ENCODE assay signal across 8 cellular contexts in genomic region chr6:104859225-104860146, GRCh38. TPM values are rescaled to one million over a fixed set of nuclear protein-coding genes. Genes with fewer than 3 reads are reported as not detected.
DNase-seq lines count a peak whose midpoint lies in the region; TF ChIP-seq lines count a peak whose summit lies in the region.

Gene HACE1 (minus strand): TSS chr6:104859919. CDS start chr6:104859642, 277 bp downstream.

- 0 out of 4 replicates have a peak, but pooled peaks of 1 of the 2 experiments have one; percentile 24 for TF ChIP-seq EP300 in SK-N-SH (IDR thresholded peaks at IDR 0.05; ENCODE audit: borderline replicate concordance in 1 of 2, low read depth in 1 of 2, low read length in 1 of 2)
- TF ChIP-seq EP300 in ovary (IDR thresholded peaks at IDR 0.05), result no peak

- peaks cover 26% of the 10 kb centered on the region for H3K4me1 Mint-ChIP-seq in HFFc6 (ENCODE audit: low read depth)
- peaks cover 27% of the 10 kb centered on the region for H3K4me1 Mint-ChIP-seq in activated naive CD4-positive, alpha-beta T cell treated with anti-CD3 and anti-CD28 coated beads, Interleukin-2, amount 50 U/mL, for 24 hours

- peak within 1 kb of the TSS; percentile 91 for H3K4me2 ChIP-seq in SK-N-SH

- H3K9me3 ChIP-seq in SK-N-SH (no peaks in the 10 kb centered on the region), ovary (no peaks in the 10 kb centered on the region), thyroid gland (no peaks in the 10 kb centered on the region)

- CTCF ChIA-PET in GM10248 (lab: Yijun Ruan, JAX), result interaction anchor here (0.7 to 2.3 kb wide), 7 partner anchors 8 to 70 kb away, joined by 3 to 5 read pairs (median 3); no protein-coding TSS in a partner anchor
- CTCF ChIA-PET in SK-N-SH (lab: Yijun Ruan, JAX), result interaction anchor here (3.0 kb wide), 1 partner anchor 218 kb away, joined by 14 read pairs; no protein-coding TSS in a partner anchor

- peaks cover 34% of the 10 kb centered on the region for H3K79me2 ChIP-seq in SK-N-SH (ENCODE audit: insufficient read depth)

- TF ChIP-seq POLR2A in ovary (IDR thresholded peaks at IDR 0.05) (peak; percentile 50), thyroid gland (IDR thresholded peaks at IDR 0.05) (peak in 1 of 2 donors; percentile 74)

- no peaks in the 10 kb centered on the region for H3F3A ChIP-seq in SK-N-SH (replicated peaks; ENCODE audit: insufficient read depth)

- TF ChIP-seq RAD21 in SK-N-SH (IDR thresholded peaks at IDR 0.05; ENCODE audit: low read length), result no peak

- H3K27me3 ChIP-seq in SK-N-SH (ENCODE audit: insufficient read depth) (no peaks in the 10 kb centered on the region; the same call in 1 of the 2 replicates), ovary (no peaks in the 10 kb centered on the region), thyroid gland (no peaks in the 10 kb centered on the region)

- peak within 1 kb of the TSS; percentile 82 for H3K27ac Mint-ChIP-seq in HFFc6
- peak within 1 kb of the TSS; percentile 86 for H3K27ac Mint-ChIP-seq in activated naive CD4-positive, alpha-beta T cell treated with anti-CD3 and anti-CD28 coated beads, Interleukin-2, amount 50 U/mL, for 24 hours

- TF ChIP-seq CTCF in GM10248 (IDR thresholded peaks at IDR 0.05; ENCODE audit: control extremely low read depth, extremely low read depth, low read depth, missing control alignments) (no peak), HFFc6 (IDR thresholded peaks at IDR 0.05) (peak; percentile 49), SK-N-SH (IDR thresholded peaks at IDR 0.05) (peak; percentile 32), ovary (IDR thresholded peaks at IDR 0.05) (peak in 1 of 3 donors; percentile 41), thyroid gland (IDR thresholded peaks at IDR 0.05) (peak in 3 of 6 experiments; percentile 12 to 24 (median 21))

- H3K36me3 ChIP-seq in SK-N-SH (replicated peaks in 1 of 2; ENCODE audit: control insufficient read depth in 1 of 2, insufficient read depth in 2 of 2, low read length in 1 of 2) (no peaks in the 10 kb centered on the region), ovary (no peaks in the 10 kb centered on the region), thyroid gland (no peaks in the 10 kb centered on the region)

- POLR2A ChIA-PET in GM10248 (lab: Yijun Ruan, JAX) (no interaction called here), SK-N-SH (lab: Yijun Ruan, JAX) (interaction anchor here (0.6 to 1.4 kb wide), 4 partner anchors 9 to 81 kb away, joined by 3 to 6 read pairs (median 4); no protein-coding TSS in a partner anchor)

- H3K27ac ChIP-seq in SK-N-SH (ENCODE audit: low read depth in 2 of 2, low read length in 1 of 2) (peak within 1 kb of the TSS; percentile 37 to 81; a peak in 3 of 4 replicates), ovary (peak within 1 kb of the TSS; percentile 11 to 66), thyroid gland (peak within 1 kb of the TSS in 2 of 3 donors; percentile 53 to 58)

- intact Hi-C loops in head of caudate nucleus (cut with DNase I) (no loop called here), ovary (cut with DNase I) (no loop called here), thyroid gland (cut with DNase I) (no loop called here)

- DNase-seq in GM10248 (ENCODE audit: extremely low spot score) (peak; percentile 94), HFFc6 (peak; percentile 78), NAMALWA (ENCODE audit: low spot score) (peak; percentile 90), SK-N-SH (peak; percentile 96), head of caudate nucleus (peak; percentile 82 to 97 (median 94)), ovary (peak; percentile 85 to 91 (median 90)), thyroid gland (peak; percentile 85 to 90)

- under 1% methylated on average over 39 of the region's 89 CpGs for WGBS in SK-N-SH (ENCODE audit: low lambda C conversion rate)
- WGBS in ovary, 3 donors, result 0 to 1% (median 0%) methylated on average over 85 to 89 of the region's 89 CpGs
- WGBS in thyroid gland, 2 donors, result 0 to 1% methylated on average over 29 to 57 of the region's 89 CpGs

- peak within 1 kb of the TSS; percentile 94 for H3K4me3 Mint-ChIP-seq in HFFc6
- H3K4me3 Mint-ChIP-seq in activated naive CD4-positive, alpha-beta T cell treated with anti-CD3 and anti-CD28 coated beads, Interleukin-2, amount 50 U/mL, for 24 hours, result peak within 1 kb of the TSS; percentile 94

- peak within 1 kb of the TSS; percentile 72 for H3K9ac ChIP-seq in SK-N-SH

- no peaks in the 10 kb centered on the region for H3K36me3 Mint-ChIP-seq in HFFc6 (ENCODE audit: low read depth)
- no peaks in the 10 kb centered on the region for H3K36me3 Mint-ChIP-seq in activated naive CD4-positive, alpha-beta T cell treated with anti-CD3 and anti-CD28 coated beads, Interleukin-2, amount 50 U/mL, for 24 hours

- peak within 1 kb of the TSS; percentile 95 for H2AFZ ChIP-seq in SK-N-SH (ENCODE audit: low read depth)

- no peaks in the 10 kb centered on the region for H4K20me1 ChIP-seq in SK-N-SH (ENCODE audit: insufficient read depth)

- peak within 1 kb of the TSS; percentile 76 to 96 for H3K4me3 ChIP-seq in SK-N-SH (ENCODE audit: low read depth in 2 of 2, low read length in 1 of 2)
- H3K4me3 ChIP-seq in ovary, result peak within 1 kb of the TSS; percentile 89
- peak within 1 kb of the TSS; percentile 64 to 99 (median 93) for H3K4me3 ChIP-seq in thyroid gland (replicated peaks in 1 of 3)

- peaks cover 5% of the 10 kb centered on the region for H3K27me3 Mint-ChIP-seq in HFFc6 (ENCODE audit: insufficient read depth)
- H3K27me3 Mint-ChIP-seq in activated naive CD4-positive, alpha-beta T cell treated with anti-CD3 and anti-CD28 coated beads, Interleukin-2, amount 50 U/mL, for 24 hours, result peaks cover 2% of the 10 kb centered on the region

- H3K4me1 ChIP-seq in SK-N-SH (ENCODE audit: control insufficient read depth in 1 of 2, insufficient read depth in 2 of 2, low read depth in 1 of 2, low read length in 1 of 2) (peaks cover 0 to 2% of the 10 kb centered on the region in 2 experiments; a peak in 1 of 4 replicates), ovary (ENCODE audit: insufficient read depth) (peaks cover 2% of the 10 kb centered on the region), thyroid gland (peaks cover 4 to 5% of the 10 kb centered on the region in 2 donors)

- H3K9me2 ChIP-seq in SK-N-SH, result no peaks in the 10 kb centered on the region

- H3K9me3 Mint-ChIP-seq in HFFc6, result no peaks in the 10 kb centered on the region
- no peaks in the 10 kb centered on the region for H3K9me3 Mint-ChIP-seq in activated naive CD4-positive, alpha-beta T cell treated with anti-CD3 and anti-CD28 coated beads, Interleukin-2, amount 50 U/mL, for 24 hours

TF ChIP-seq in SK-N-SH, 30 proteins besides CTCF, POLR2A, EP300 and RAD21 (continues in another document):
- TF ChIP-seq, protein P1, sequence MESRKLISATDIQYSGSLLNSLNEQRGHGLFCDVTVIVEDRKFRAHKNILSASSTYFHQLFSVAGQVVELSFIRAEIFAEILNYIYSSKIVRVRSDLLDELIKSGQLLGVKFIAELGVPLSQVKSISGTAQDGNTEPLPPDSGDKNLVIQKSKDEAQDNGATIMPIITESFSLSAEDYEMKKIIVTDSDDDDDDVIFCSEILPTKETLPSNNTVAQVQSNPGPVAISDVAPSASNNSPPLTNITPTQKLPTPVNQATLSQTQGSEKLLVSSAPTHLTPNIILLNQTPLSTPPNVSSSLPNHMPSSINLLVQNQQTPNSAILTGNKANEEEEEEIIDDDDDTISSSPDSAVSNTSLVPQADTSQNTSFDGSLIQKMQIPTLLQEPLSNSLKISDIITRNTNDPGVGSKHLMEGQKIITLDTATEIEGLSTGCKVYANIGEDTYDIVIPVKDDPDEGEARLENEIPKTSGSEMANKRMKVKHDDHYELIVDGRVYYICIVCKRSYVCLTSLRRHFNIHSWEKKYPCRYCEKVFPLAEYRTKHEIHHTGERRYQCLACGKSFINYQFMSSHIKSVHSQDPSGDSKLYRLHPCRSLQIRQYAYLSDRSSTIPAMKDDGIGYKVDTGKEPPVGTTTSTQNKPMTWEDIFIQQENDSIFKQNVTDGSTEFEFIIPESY (IDR thresholded peaks at IDR 0.05; ENCODE audit: borderline replicate concordance, low read depth), result peak; percentile 53; the same call in 1 of the 2 replicates
- TF ChIP-seq ELF1 (IDR thresholded peaks at IDR 0.05), result no peak; the same call in 1 of the 2 replicates
- TF ChIP-seq, protein P2, sequence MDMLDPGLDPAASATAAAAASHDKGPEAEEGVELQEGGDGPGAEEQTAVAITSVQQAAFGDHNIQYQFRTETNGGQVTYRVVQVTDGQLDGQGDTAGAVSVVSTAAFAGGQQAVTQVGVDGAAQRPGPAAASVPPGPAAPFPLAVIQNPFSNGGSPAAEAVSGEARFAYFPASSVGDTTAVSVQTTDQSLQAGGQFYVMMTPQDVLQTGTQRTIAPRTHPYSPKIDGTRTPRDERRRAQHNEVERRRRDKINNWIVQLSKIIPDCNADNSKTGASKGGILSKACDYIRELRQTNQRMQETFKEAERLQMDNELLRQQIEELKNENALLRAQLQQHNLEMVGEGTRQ (IDR thresholded peaks at IDR 0.05; ENCODE audit: borderline replicate concordance, low read depth, low read length), result no peak

RNA-seq across cellular contexts. Expression of gene HACE1, which starts in this region (rescaled TPM):
- 1 to 10 TPM; 7.2 to 8.8 (median 8.5) TPM for total RNA-seq in HFFc6 (2021; fragmentation: NEBNext Ultra II Directional; extraction: Animal tissue kit (Norgen Biotek cat#: 25700))
- polyA plus RNA-seq in SK-N-SH (2012; rRNA removed), result 6.2 and 7.1 TPM in 2 replicates
- polyA plus RNA-seq in SK-N-SH (2012; cell fraction: cytosol; rRNA removed), result 7.3 and 7.6 TPM in 2 replicates
- polyA plus RNA-seq in SK-N-SH (2012; cell fraction: nucleus; rRNA removed), result 10.7 and 17.4 TPM in 2 replicates
- 10 to 100 TPM; 16.2 to 26.1 (median 18.9) TPM for total RNA-seq in ovary
- 1 to 10 TPM; 7.9 to 8.3 TPM for polyA plus RNA-seq in ovary
- 10 to 100 TPM; 13.3 to 20.4 (median 15.0) TPM for total RNA-seq in thyroid gland

Comparison
In these comparisons a context has a peak if more than half of its experiments do, and no peak if none do; other contexts are left out.
1. Peak in every context shown above with its lines: DNase-seq, H3K4me3 ChIP-seq and H3K27ac ChIP-seq.